In genomic region chr1:221392453-221392852, GRCh38 we compare ENCODE assay signal across 11 cellular contexts.
A peak's percentile ranks its signal among the peaks of the same experiment; 100 is the strongest.
DNase-seq lines count a peak whose midpoint lies in the region; ATAC-seq and TF ChIP-seq lines count a peak whose summit lies in the region.
"Had no signal": no experiment of that assay in that cellular context is flagged by ENCODE, and none has a peak within 500 bp of the region (broad histone marks: within the 10 kb centered on the region; RNA-seq: fewer than 3 reads in every experiment).

No MANE protein-coding gene starts in this region.

- no peak overlapping the region for H3K4me3 ChIP-seq in cardiac fibroblast (replicated peaks in 1 of 2; ENCODE audit: low read depth in 2 of 2, low read length in 2 of 2)

- no peak for TF ChIP-seq CTCF in cardiac fibroblast (IDR thresholded peaks at IDR 0.05; ENCODE audit: low read depth, low read length)

- DNase-seq in A172 (ENCODE audit: low spot score), result peak; percentile 67
- DNase-seq in HS-27A (ENCODE audit: low read depth), result peak; percentile 79
- DNase-seq in cardiac fibroblast (ENCODE audit: low read depth in 2 of 2), result peak; percentile 87 to 92
- DNase-seq in kidney tubule cell (ENCODE audit: low spot score), result peak; percentile 54
- DNase-seq in NCI-H1694 (lab: John Stamatoyannopoulos, UW), result no peak
- no peak for DNase-seq in NCI-H1048 (lab: John Stamatoyannopoulos, UW)
- DNase-seq: GDM1, head of caudate nucleus, NCI-H146 had no signal

- no peak for ATAC-seq in GM21360 (IDR thresholded peaks at IDR 0.05; ENCODE audit: unreplicated experiment)
- no peak for ATAC-seq in HG03565 (IDR thresholded peaks at IDR 0.05; ENCODE audit: unreplicated experiment)

Comparison
In these comparisons a context has a peak if more than half of its experiments do, and no peak if none do; other contexts are left out.
1. DNase-seq: peak in A172 (single experiment), HS-27A (single experiment), cardiac fibroblast (2 of 2) and kidney tubule cell (single experiment); none in NCI-H1694 (single experiment) and NCI-H1048 (single experiment).